7 cellular contexts compared by ENCODE assay signal in the genomic region with DNA sequence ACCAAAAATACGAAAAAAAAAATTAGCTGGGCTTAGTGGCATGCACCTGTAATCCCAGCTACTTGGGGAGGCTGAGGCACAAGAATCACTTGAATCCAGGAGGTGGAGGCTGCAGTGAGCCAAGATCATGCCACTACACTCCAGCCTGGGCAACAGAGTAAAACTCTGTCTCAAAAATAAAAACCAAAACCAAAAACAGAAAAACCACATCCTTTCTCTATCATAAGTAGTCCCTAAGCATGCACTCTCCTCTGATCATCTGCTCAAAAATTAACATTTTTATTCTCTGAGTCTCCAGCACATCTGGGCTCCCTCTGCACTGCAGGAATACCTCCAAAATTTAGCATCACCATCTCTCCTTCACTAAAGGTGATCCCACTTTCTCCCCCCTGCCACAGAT.
A peak's percentile ranks its signal among the peaks of the same experiment; 100 is the strongest.
DNase-seq lines count a peak whose midpoint lies in the region; ATAC-seq lines count a peak whose summit lies in the region.

No MANE protein-coding gene starts in this region.

- peak; percentile 11 for DNase-seq in MV-4-11 (lab: John Stamatoyannopoulos, UW)

- ATAC-seq in GM18517 (IDR thresholded peaks at IDR 0.05; ENCODE audit: unreplicated experiment) (peak; percentile 99), GM19328 (IDR thresholded peaks at IDR 0.05; ENCODE audit: unreplicated experiment) (peak; percentile 90), GM21447 (IDR thresholded peaks at IDR 0.05; ENCODE audit: unreplicated experiment) (peak; percentile 93), HG02642 (IDR thresholded peaks at IDR 0.05; ENCODE audit: poor library complexity, unreplicated experiment) (peak; percentile 90), HG03045 (IDR thresholded peaks at IDR 0.05; ENCODE audit: unreplicated experiment) (peak; percentile 94), HG03432 (IDR thresholded peaks at IDR 0.05; ENCODE audit: unreplicated experiment) (peak; percentile 95)

Comparison
In these comparisons a context has a peak if more than half of its experiments do, and no peak if none do; other contexts are left out.
1. Peak in every context shown above with its lines: DNase-seq and ATAC-seq.